ENCODE assay signal across 8 cellular contexts in genomic region chr19:6718741-6719539, GRCh38. TPM values are rescaled to one million over a fixed set of nuclear protein-coding genes. Genes with fewer than 3 reads are reported as not detected.
DNase-seq lines count a peak whose midpoint lies in the region; ATAC-seq and TF ChIP-seq lines count a peak whose summit lies in the region.

No MANE protein-coding gene starts in this region.

- intact Hi-C loops in natural killer cell (cut with micrococcal nuclease), result loop anchor here (5.0 kb wide), 1 partner anchor 42 kb away; no protein-coding TSS in a partner anchor

- H3K36me3 Mint-ChIP-seq in natural killer cell, result no peaks in the 10 kb centered on the region

- H3K27me3 ChIP-seq in DND-41 (ENCODE audit: insufficient read depth, low read length, poor library complexity), result no peaks in the 10 kb centered on the region

- no peaks in the 10 kb centered on the region for H3K79me2 ChIP-seq in DND-41 (ENCODE audit: insufficient read depth, low read length)

- TF ChIP-seq CTCF in DND-41 (IDR thresholded peaks at IDR 0.05; ENCODE audit: borderline replicate concordance, extremely low read depth, low read length, poor library complexity, severe bottlenecking) (no peak), coronary artery (IDR thresholded peaks at IDR 0.05) (no peak), natural killer cell (IDR thresholded peaks at IDR 0.05) (no peak)

- H3K27ac Mint-ChIP-seq in natural killer cell, result peak overlapping the region in 1 of 2 donors; percentile 9

- H3K27ac ChIP-seq in DND-41 (ENCODE audit: low read length), result no peak overlapping the region
- H3K27ac ChIP-seq in coronary artery, result peak overlapping the region in 1 of 2 donors; percentile 17

- H3K4me3 ChIP-seq in DND-41 (ENCODE audit: low read depth in 1 of 2, low read length in 2 of 2), result no peak overlapping the region
- H3K4me3 ChIP-seq in coronary artery, result peak overlapping the region; percentile 48

- no peak overlapping the region for H3K4me3 Mint-ChIP-seq in natural killer cell

- H3K4me2 ChIP-seq in DND-41 (ENCODE audit: insufficient read depth, low read length), result no peak overlapping the region

- peaks cover 0 to 9% of the 10 kb centered on the region in 2 donors for H3K27me3 Mint-ChIP-seq in natural killer cell (ENCODE audit: low read depth in 2 of 2)

- H4K20me1 ChIP-seq in DND-41 (ENCODE audit: insufficient read depth, low read length), result no peaks in the 10 kb centered on the region; the same call in 1 of the 2 replicates

- peak; percentile 52 for DNase-seq in DND-41
- peak; percentile 95 for DNase-seq in NAMALWA (ENCODE audit: low spot score)
- no peak for DNase-seq in coronary artery (ENCODE audit: low spot score)
- DNase-seq in natural killer cell, result no peak
- no peak for DNase-seq in NCI-H524 treated with DMSO at 0.1 percent for 48 hours (lab: John Stamatoyannopoulos, UW)
- no peak for DNase-seq in NCI-H1048 (lab: John Stamatoyannopoulos, UW)
- DNase-seq in NCI-H187 (lab: John Stamatoyannopoulos, UW), result no peak

- ATAC-seq in DND-41 (ENCODE audit: insufficient read depth, low read depth), result peak; percentile 60
- ATAC-seq in natural killer cell, result peak; percentile 80 to 96 (median 83)
- no peak for ATAC-seq in GM18909 (IDR thresholded peaks at IDR 0.05; ENCODE audit: poor library complexity, unreplicated experiment)

- H3K9me3 Mint-ChIP-seq in natural killer cell, result no peaks in the 10 kb centered on the region

- no peaks in the 10 kb centered on the region for H3K4me1 ChIP-seq in DND-41 (ENCODE audit: insufficient read depth, low read length)

- H3K9me3 ChIP-seq in DND-41 (ENCODE audit: insufficient read depth, low read length, severe bottlenecking), result no peaks in the 10 kb centered on the region

- H3K9ac ChIP-seq in DND-41 (ENCODE audit: low read depth, low read length), result no peak overlapping the region

- no peaks in the 10 kb centered on the region for H3K36me3 ChIP-seq in DND-41 (ENCODE audit: insufficient read depth, low read length)

- no peak overlapping the region for H2AFZ ChIP-seq in DND-41 (ENCODE audit: low read depth, low read length)

- H3K4me1 Mint-ChIP-seq in natural killer cell, result peaks cover 25 to 31% of the 10 kb centered on the region in 2 donors

RNA-seq across cellular contexts. Expression of gene C3, which starts 1.5 kb away (rescaled TPM):
- total RNA-seq in natural killer cell, result 1 to 10 TPM in 1 of 3 donors, under 1 TPM in 1, not detected in 1; 0.38 to 5.5 TPM

RNA-seq across cellular contexts. Expression of gene GPR108, which starts 18.4 kb away (rescaled TPM):
- 10 to 100 TPM; 66.1 to 78.0 (median 76.9) TPM for total RNA-seq in natural killer cell

RNA-seq across cellular contexts. Expression of gene TRIP10, which starts 20.5 kb away (rescaled TPM):
- 1 to 10 TPM; 1.0 to 5.2 (median 3.3) TPM for total RNA-seq in natural killer cell

RNA-seq across cellular contexts. Expression of gene SH2D3A, which starts 48.3 kb away (rescaled TPM):
- 10 to 100 TPM; 14.6 to 20.1 (median 15.3) TPM for total RNA-seq in natural killer cell

RNA-seq across cellular contexts. Expression of gene TNFSF14, which starts 49.0 kb away (rescaled TPM):
- 10 to 100 TPM; 10.8 to 20.0 (median 11.8) TPM for total RNA-seq in natural killer cell

Comparison
In these comparisons a context has a peak if more than half of its experiments do, and no peak if none do; other contexts are left out.
1. DNase-seq: peak in DND-41 (single experiment) and NAMALWA (single experiment); none in coronary artery (single experiment), natural killer cell (single experiment), NCI-H524 treated with DMSO at 0.1 percent for 48 hours (single experiment), NCI-H1048 (single experiment) and NCI-H187 (0 of 2).